ENCODE assay signal across 11 cellular contexts in the genomic region with DNA sequence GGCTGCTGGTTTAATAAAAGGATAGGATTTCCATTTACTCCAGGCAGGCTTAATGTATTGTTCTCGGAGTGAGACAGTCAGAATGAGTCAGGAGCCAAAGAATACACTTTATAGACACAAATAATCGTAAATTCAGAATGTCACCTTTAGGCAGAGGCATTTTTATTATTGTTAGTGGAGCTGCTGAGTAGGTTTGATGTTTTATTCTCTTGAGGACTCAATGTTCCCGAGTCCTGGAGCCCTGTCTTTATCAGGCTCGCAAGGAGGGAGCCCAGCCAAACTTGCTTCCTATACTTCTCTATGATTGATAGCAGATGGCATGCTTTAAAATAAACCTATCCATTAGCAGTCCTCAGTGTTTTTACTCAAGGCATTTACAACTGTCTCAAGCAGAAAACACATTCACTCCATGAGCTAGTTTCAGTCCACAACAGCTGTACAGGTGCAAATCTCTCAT.
DNase-seq lines count a peak whose midpoint lies in the region; ATAC-seq and TF ChIP-seq lines count a peak whose summit lies in the region.
"Had no signal": no experiment of that assay in that cellular context is flagged by ENCODE, and none has a peak within 500 bp of the region (broad histone marks: within the 10 kb centered on the region; RNA-seq: fewer than 3 reads in every experiment).

No MANE protein-coding gene starts in this region.

- H3K4me3 Mint-ChIP-seq in stimulated activated effector memory CD8-positive, alpha-beta T cell treated with anti-CD3 and anti-CD28 coated beads, Interleukin-12 subunit alpha, Interleukin-12 subunit beta, amount 100 ng/mL, for 72 hours, result no peak overlapping the region

- DNase-seq in Caki2 (ENCODE audit: low read depth), result peak; percentile 66
- peak; percentile 50 for DNase-seq in LNCaP clone FGC (ENCODE audit: low read depth)
- DNase-seq in mammary epithelial cell, result peak; percentile 46
- no peak for DNase-seq in spleen
- no peak for DNase-seq in stimulated activated effector memory CD8-positive, alpha-beta T cell treated with anti-CD3 and anti-CD28 coated beads, Interleukin-12 subunit alpha, Interleukin-12 subunit beta, amount 100 ng/mL, for 72 hours (ENCODE audit: low spot score in 2 of 2)
- no peak for DNase-seq in SKM-1 (lab: John Stamatoyannopoulos, UW; ENCODE audit: unreplicated experiment)
- DNase-seq: head of caudate nucleus, NCI-H1436 treated with DMSO at 0.1 percent for 48 hours had no signal

- H3K4me3 ChIP-seq in LNCaP clone FGC (ENCODE audit: low read depth, low read length) (no peak overlapping the region), mammary epithelial cell (replicated peaks in 1 of 3; ENCODE audit: insufficient read depth in 1 of 3, low read depth in 2 of 3, low read length in 3 of 3) (no peak overlapping the region), iPS-18a (ENCODE audit: low read length) (peak overlapping the region; percentile 28), spleen (no peak overlapping the region)
- H3K4me3 ChIP-seq: BLaER1 had no signal

- no peak for TF ChIP-seq POLR2A in spleen (IDR thresholded peaks at IDR 0.05)

- in situ Hi-C loops in Caki2 (cut with HindIII; ENCODE audit: low pct_unique_long_range_greater_than_20kb, low sequenced_read_pairs) (no loop called here), mammary epithelial cell (cut with MboI; ENCODE audit: low sequenced_read_pairs in 2 of 2) (no loop called here)

- no peaks in the 10 kb centered on the region for H4K20me1 ChIP-seq in mammary epithelial cell (ENCODE audit: insufficient read depth, low read length)
- H4K20me1 ChIP-seq: BLaER1 had no signal

- no peaks in the 10 kb centered on the region for H3K9me3 Mint-ChIP-seq in stimulated activated effector memory CD8-positive, alpha-beta T cell treated with anti-CD3 and anti-CD28 coated beads, Interleukin-12 subunit alpha, Interleukin-12 subunit beta, amount 100 ng/mL, for 72 hours

- intact Hi-C loops in mammary epithelial cell (cut with micrococcal nuclease) (no loop called here), spleen (cut with DNase I; ENCODE audit: low total_unique reads) (no loop called here)

- H3K36me3 Mint-ChIP-seq in stimulated activated effector memory CD8-positive, alpha-beta T cell treated with anti-CD3 and anti-CD28 coated beads, Interleukin-12 subunit alpha, Interleukin-12 subunit beta, amount 100 ng/mL, for 72 hours, result no peaks in the 10 kb centered on the region

- H3K9me3 ChIP-seq in mammary epithelial cell (replicated peaks; ENCODE audit: insufficient read depth, low read length) (no peaks in the 10 kb centered on the region), iPS-18a (ENCODE audit: control insufficient read depth, low read depth, low read length) (no peaks in the 10 kb centered on the region), spleen (no peaks in the 10 kb centered on the region)
- H3K9me3 ChIP-seq: BLaER1 had no signal

- no peak overlapping the region for H3K4me2 ChIP-seq in mammary epithelial cell (ENCODE audit: insufficient read depth, low read depth, low read length)
- H3K4me2 ChIP-seq: BLaER1 had no signal

- H2AFZ ChIP-seq in mammary epithelial cell (ENCODE audit: low read depth, low read length), result no peak overlapping the region

- BruUV-seq in mammary epithelial cell (replicated peaks; lab: Mats Ljungman, UMichigan), result no TSS peak

- no peaks in the 10 kb centered on the region for H3K27me3 ChIP-seq in mammary epithelial cell (ENCODE audit: insufficient read depth, low read length)
- H3K27me3 ChIP-seq in iPS-18a (ENCODE audit: control insufficient read depth, insufficient read depth, low read length), result no peaks in the 10 kb centered on the region
- no peaks in the 10 kb centered on the region for H3K27me3 ChIP-seq in spleen (replicated peaks in 1 of 7)
- H3K27me3 ChIP-seq: BLaER1 had no signal

- H3K4me1 ChIP-seq in mammary epithelial cell (ENCODE audit: insufficient read depth, low read length), result peaks cover 11% of the 10 kb centered on the region
- peaks cover 25% of the 10 kb centered on the region for H3K4me1 ChIP-seq in iPS-18a (ENCODE audit: control insufficient read depth, low read depth, low read length)
- no peaks in the 10 kb centered on the region for H3K4me1 ChIP-seq in spleen

- WGBS in mammary epithelial cell (ENCODE audit: low coverage, missing lambda C conversion rate), result 72% methylated on average over 4 of the region's 4 CpGs
- 59 to 85% (median 81%) methylated on average over 4 of the region's 4 CpGs for WGBS in spleen, 5 donors

- TF ChIP-seq CTCF in LNCaP clone FGC (IDR thresholded peaks at IDR 0.05; ENCODE audit: control insufficient read depth, extremely low read depth, insufficient read depth) (no peak), mammary epithelial cell (conservative IDR thresholded peaks at IDR 0.05 in 1 of 2, IDR thresholded peaks at IDR 0.05 in 1 of 2; ENCODE audit: extremely low read depth in 1 of 2, insufficient read depth in 1 of 2, low read depth in 1 of 2, low read length in 2 of 2) (no peak), spleen (IDR thresholded peaks at IDR 0.05 in 8 of 11, conservative IDR thresholded peaks at IDR 0.05 in 3 of 11) (no peak)

- dilution Hi-C loops in mammary epithelial cell (cut with HindIII; ENCODE audit: low sequenced_read_pairs), result no loop called here

- H3K4me1 Mint-ChIP-seq in stimulated activated effector memory CD8-positive, alpha-beta T cell treated with anti-CD3 and anti-CD28 coated beads, Interleukin-12 subunit alpha, Interleukin-12 subunit beta, amount 100 ng/mL, for 72 hours, result no peaks in the 10 kb centered on the region

- H3K27ac Mint-ChIP-seq in stimulated activated effector memory CD8-positive, alpha-beta T cell treated with anti-CD3 and anti-CD28 coated beads, Interleukin-12 subunit alpha, Interleukin-12 subunit beta, amount 100 ng/mL, for 72 hours, result no peak overlapping the region

- CTCF ChIA-PET in mammary epithelial cell (lab: Charles Lee; ENCODE audit: low non-redundant PET), result no interaction called here

- H3K79me2 ChIP-seq in mammary epithelial cell (ENCODE audit: insufficient read depth, low read length), result no peaks in the 10 kb centered on the region

- no peak for ATAC-seq in HG03439 (IDR thresholded peaks at IDR 0.05; ENCODE audit: unreplicated experiment)
- no peak for ATAC-seq in stimulated activated effector memory CD8-positive, alpha-beta T cell treated with anti-CD3 and anti-CD28 coated beads, Interleukin-12 subunit alpha, Interleukin-12 subunit beta, amount 100 ng/mL, for 72 hours

- no peaks in the 10 kb centered on the region for H3K36me3 ChIP-seq in mammary epithelial cell (ENCODE audit: insufficient read depth, low read length)
- no peaks in the 10 kb centered on the region for H3K36me3 ChIP-seq in iPS-18a (ENCODE audit: control insufficient read depth, low read depth, low read length)
- H3K36me3 ChIP-seq in spleen, result no peaks in the 10 kb centered on the region
- H3K36me3 ChIP-seq: BLaER1 had no signal

- H3K27ac ChIP-seq in mammary epithelial cell (ENCODE audit: insufficient read depth, low read depth, low read length) (no peak overlapping the region), iPS-18a (ENCODE audit: low read length) (no peak overlapping the region), spleen (no peak overlapping the region)
- H3K27ac ChIP-seq: BLaER1 had no signal

- no peak overlapping the region for H3K9ac ChIP-seq in mammary epithelial cell (ENCODE audit: insufficient read depth, low read length)
- no peak overlapping the region for H3K9ac ChIP-seq in iPS-18a (ENCODE audit: low read length)
- H3K9ac ChIP-seq: BLaER1 had no signal

Comparison
In these comparisons a context has a peak if more than half of its experiments do, and no peak if none do; other contexts are left out.
1. DNase-seq: peak in Caki2 (single experiment), LNCaP clone FGC (single experiment) and mammary epithelial cell (single experiment); none in spleen (single experiment), stimulated activated effector memory CD8-positive, alpha-beta T cell treated with anti-CD3 and anti-CD28 coated beads, Interleukin-12 subunit alpha, Interleukin-12 subunit beta, amount 100 ng/mL, for 72 hours (0 of 2) and SKM-1 (single experiment).